10 cellular contexts compared by ENCODE assay signal in genomic region chr7:100629117-100629711, GRCh38. TPM values are rescaled to one million over a fixed set of nuclear protein-coding genes. Genes with fewer than 3 reads are reported as not detected.
DNase-seq lines count a peak whose midpoint lies in the region; ATAC-seq and TF ChIP-seq lines count a peak whose summit lies in the region.
"Had no signal": no experiment of that assay in that cellular context is flagged by ENCODE, and none has a peak within 500 bp of the region (broad histone marks: within the 10 kb centered on the region; RNA-seq: fewer than 3 reads in every experiment).

No MANE protein-coding gene starts in this region.

- H3K27ac ChIP-seq in A673 (ENCODE audit: low read depth, low read length, poor library complexity, severe bottlenecking) (no peak overlapping the region), OCI-LY7 (ENCODE audit: low read depth, low read length, poor library complexity, severe bottlenecking) (no peak overlapping the region)

- CTCF ChIA-PET in A673 (lab: Charles Lee) (interaction anchor here (0.6 kb wide), 1 partner anchor 586 kb away, joined by 14 read pairs; no protein-coding TSS in a partner anchor), OCI-LY7 (lab: Charles Lee; ENCODE audit: unreplicated experiment) (no interaction called here)

- no peaks in the 10 kb centered on the region for H3K9me3 ChIP-seq in A673 (ENCODE audit: low read depth, low read length, poor library complexity, severe bottlenecking)
- no peaks in the 10 kb centered on the region for H3K9me3 ChIP-seq in OCI-LY7 (ENCODE audit: low read length)

- no peaks in the 10 kb centered on the region for H3K79me2 ChIP-seq in OCI-LY7 (ENCODE audit: insufficient read depth, low read depth, low read length)

- H3K4me2 ChIP-seq in OCI-LY7 (ENCODE audit: low read length), result no peak overlapping the region

- H2AFZ ChIP-seq in OCI-LY7 (ENCODE audit: low read length), result no peak overlapping the region

- BruUV-seq in A673 (replicated peaks; lab: Mats Ljungman, UMichigan) (no TSS peak), OCI-LY7 (replicated peaks; lab: Mats Ljungman, UMichigan) (no TSS peak)

- peak; percentile 49 for TF ChIP-seq CTCF in A673 (conservative IDR thresholded peaks at IDR 0.05; ENCODE audit: low read depth, low read length)
- TF ChIP-seq CTCF in GM12864 (IDR thresholded peaks at IDR 0.05; ENCODE audit: low read depth, low read length, missing control alignments), result peak; percentile 50
- peak; percentile 78 for TF ChIP-seq CTCF in OCI-LY7 (conservative IDR thresholded peaks at IDR 0.05; ENCODE audit: low read length)
- TF ChIP-seq CTCF in endothelial cell (IDR thresholded peaks at IDR 0.05; ENCODE audit: unreplicated experiment), result peak; percentile 44

- H3K36me3 ChIP-seq in A673 (ENCODE audit: insufficient read depth, low read length, poor library complexity, severe bottlenecking), result no peaks in the 10 kb centered on the region
- H3K36me3 ChIP-seq in OCI-LY7 (ENCODE audit: insufficient read depth, low read length), result no peaks in the 10 kb centered on the region

- ATAC-seq in esophagus mucosa (no peak), GM18498 (IDR thresholded peaks at IDR 0.05; ENCODE audit: unreplicated experiment) (no peak)

- H3K4me1 ChIP-seq in A673 (ENCODE audit: insufficient read depth, low read length, poor library complexity, severe bottlenecking) (peaks cover 10% of the 10 kb centered on the region), OCI-LY7 (ENCODE audit: insufficient read depth, low read length, poor library complexity, severe bottlenecking) (peaks cover 19% of the 10 kb centered on the region)

- intact Hi-C loops in A673 (cut with micrococcal nuclease; ENCODE audit: unreplicated experiment), result no loop called here
- intact Hi-C loops in OCI-LY7 (cut with micrococcal nuclease; ENCODE audit: unreplicated experiment), result no loop called here

- POLR2A ChIA-PET in A673 (lab: Charles Lee; ENCODE audit: low non-redundant PET), result no interaction called here
- POLR2A ChIA-PET in OCI-LY7 (lab: Charles Lee), result interaction anchor here (0.5 to 1.8 kb wide), 3 partner anchors 11 to 187 kb away, joined by 3 to 5 read pairs (median 3); no protein-coding TSS in a partner anchor

- H3K4me1 Mint-ChIP-seq in endothelial cell (ENCODE audit: unreplicated experiment), result peaks cover 5% of the 10 kb centered on the region

- DNase-seq in A673 (ENCODE audit: low spot score) (peak; percentile 48), GM12864 (ENCODE audit: low read depth) (no peak), OCI-LY7 (ENCODE audit: low spot score) (peak; percentile 65), endothelial cell (ENCODE audit: low spot score) (peak; percentile 71), T-helper 9 cell (no peak), NCI-H524 treated with DMSO at 0.1 percent for 48 hours (lab: John Stamatoyannopoulos, UW) (no peak)

- H3K36me3 Mint-ChIP-seq in endothelial cell (ENCODE audit: low read depth, unreplicated experiment), result no peaks in the 10 kb centered on the region
- H3K36me3 Mint-ChIP-seq: memory B cell had no signal

- no peak overlapping the region for H3K27ac Mint-ChIP-seq in endothelial cell (ENCODE audit: unreplicated experiment)
- H3K27ac Mint-ChIP-seq: memory B cell had no signal

- no peak overlapping the region for H3K4me3 ChIP-seq in A673 (ENCODE audit: low read depth, low read length, poor library complexity, severe bottlenecking)
- no peak overlapping the region for H3K4me3 ChIP-seq in GM12864 (ENCODE audit: low read depth, low read length)
- no peak overlapping the region for H3K4me3 ChIP-seq in OCI-LY7 (ENCODE audit: low read depth, low read length, poor library complexity, severe bottlenecking)

- H4K20me1 ChIP-seq in OCI-LY7 (ENCODE audit: insufficient read depth, low read length), result no peaks in the 10 kb centered on the region

- H3K9me3 Mint-ChIP-seq in endothelial cell (ENCODE audit: unreplicated experiment), result no peaks in the 10 kb centered on the region
- H3K9me3 Mint-ChIP-seq: memory B cell had no signal

- H3K9me2 ChIP-seq in OCI-LY7 (ENCODE audit: insufficient read depth, low read length), result no peaks in the 10 kb centered on the region

- no peak overlapping the region for H3K4me3 Mint-ChIP-seq in endothelial cell (ENCODE audit: unreplicated experiment)
- H3K4me3 Mint-ChIP-seq: memory B cell had no signal

- H3K27me3 Mint-ChIP-seq in endothelial cell (ENCODE audit: unreplicated experiment), result peaks cover 11% of the 10 kb centered on the region

- H3K27me3 ChIP-seq in A673 (replicated peaks; ENCODE audit: insufficient read depth, low read depth, low read length, poor library complexity), result peaks cover 7% of the 10 kb centered on the region

RNA-seq across cellular contexts. Expression of gene TFR2, which starts 12.1 kb away (rescaled TPM):
- total RNA-seq in A673 (2021), result 1.4 and 2.0 TPM in 2 replicates
- 8.1 and 12.1 TPM in 2 replicates for total RNA-seq in OCI-LY7 (2014; rRNA removed; shearing (Covaris generic))
- total RNA-seq in OCI-LY7 (2022), result 25.0 and 26.0 TPM in 2 replicates
- total RNA-seq in endothelial cell (ENCODE audit: unreplicated experiment), result 1.0 TPM
- total RNA-seq in esophagus mucosa, result 0.68 TPM

RNA-seq across cellular contexts. Expression of gene MOSPD3, which starts 16.9 kb away (rescaled TPM):
- 17.3 and 24.8 TPM in 2 replicates for total RNA-seq in A673 (2021)
- 7.1 and 12.0 TPM in 2 replicates for total RNA-seq in OCI-LY7 (2014; rRNA removed; shearing (Covaris generic))
- 10.4 and 15.1 TPM in 2 replicates for total RNA-seq in OCI-LY7 (2022)
- 31.7 TPM for total RNA-seq in endothelial cell (ENCODE audit: unreplicated experiment)
- 23.2 TPM for total RNA-seq in esophagus mucosa

RNA-seq across cellular contexts. Expression of gene ACTL6B, which starts 27.0 kb away (rescaled TPM):
- total RNA-seq in A673 (2021) (0.31 TPM in 1 of 2 replicates, not detected in the other), OCI-LY7 (2022) (not detected in 2 replicates), endothelial cell (ENCODE audit: unreplicated experiment) (not detected), esophagus mucosa (not detected)
- total RNA-seq in OCI-LY7 (2014; rRNA removed; shearing (Covaris generic)), result not detected in 2 replicates
- total RNA-seq: activated CD8-positive, alpha-beta memory T cell treated with anti-CD3 and anti-CD28 coated beads for 36 hours had no signal

RNA-seq across cellular contexts. Expression of gene PCOLCE, which starts 27.1 kb away (rescaled TPM):
- total RNA-seq in A673 (2021) (45.0 and 70.1 TPM in 2 replicates), OCI-LY7 (2022) (32.3 and 38.3 TPM in 2 replicates), endothelial cell (ENCODE audit: unreplicated experiment) (4.4 TPM), esophagus mucosa (5.2 TPM)
- 8.8 and 27.6 TPM in 2 replicates for total RNA-seq in OCI-LY7 (2014; rRNA removed; shearing (Covaris generic))

RNA-seq across cellular contexts. Expression of gene FBXO24, which starts 43.1 kb away (rescaled TPM):
- total RNA-seq in A673 (2021) (0.44 and 0.75 TPM in 2 replicates), OCI-LY7 (2022) (1.2 and 1.7 TPM in 2 replicates), endothelial cell (ENCODE audit: unreplicated experiment) (1.3 TPM), esophagus mucosa (0.32 TPM)
- 0.16 TPM in 1 of 2 replicates, not detected in the other for total RNA-seq in OCI-LY7 (2014; rRNA removed; shearing (Covaris generic))

Comparison
In these comparisons a context has a peak if more than half of its experiments do, and no peak if none do; other contexts are left out.
1. DNase-seq: peak in A673 (single experiment), OCI-LY7 (single experiment) and endothelial cell (single experiment); none in GM12864 (single experiment), T-helper 9 cell (single experiment) and NCI-H524 treated with DMSO at 0.1 percent for 48 hours (single experiment).
2. Peak in every context shown above with its lines, with median percentiles within 50 percentile points of each other: CTCF ChIP-seq.